In the genomic region with DNA sequence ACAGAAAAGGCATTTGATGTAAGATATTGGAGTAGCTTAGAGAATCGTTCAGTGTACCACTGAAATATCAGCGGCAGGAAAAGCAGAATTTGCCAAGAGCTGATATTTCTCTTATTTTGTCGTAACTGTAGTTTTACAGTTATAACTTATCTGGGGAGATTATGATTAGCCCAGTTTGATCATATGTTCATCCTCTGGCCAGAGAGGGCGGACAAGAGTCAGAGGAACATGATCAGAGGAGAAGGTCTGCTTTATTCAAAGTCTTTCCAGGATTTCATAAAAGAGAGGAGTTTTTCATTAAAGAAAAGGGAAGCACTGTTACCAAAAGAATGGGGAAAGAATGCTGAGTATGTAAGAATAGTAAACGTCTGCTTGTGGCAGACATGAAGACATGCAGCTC, we compare ENCODE assay signal across 1 cellular context.
TF ChIP-seq lines count a peak whose summit lies in the region.

No MANE protein-coding gene starts in this region.

TF ChIP-seq in GM23338, 12 proteins besides CTCF, POLR2A, EP300 and RAD21 (continued from another document):
- TF ChIP-seq, protein P1, sequence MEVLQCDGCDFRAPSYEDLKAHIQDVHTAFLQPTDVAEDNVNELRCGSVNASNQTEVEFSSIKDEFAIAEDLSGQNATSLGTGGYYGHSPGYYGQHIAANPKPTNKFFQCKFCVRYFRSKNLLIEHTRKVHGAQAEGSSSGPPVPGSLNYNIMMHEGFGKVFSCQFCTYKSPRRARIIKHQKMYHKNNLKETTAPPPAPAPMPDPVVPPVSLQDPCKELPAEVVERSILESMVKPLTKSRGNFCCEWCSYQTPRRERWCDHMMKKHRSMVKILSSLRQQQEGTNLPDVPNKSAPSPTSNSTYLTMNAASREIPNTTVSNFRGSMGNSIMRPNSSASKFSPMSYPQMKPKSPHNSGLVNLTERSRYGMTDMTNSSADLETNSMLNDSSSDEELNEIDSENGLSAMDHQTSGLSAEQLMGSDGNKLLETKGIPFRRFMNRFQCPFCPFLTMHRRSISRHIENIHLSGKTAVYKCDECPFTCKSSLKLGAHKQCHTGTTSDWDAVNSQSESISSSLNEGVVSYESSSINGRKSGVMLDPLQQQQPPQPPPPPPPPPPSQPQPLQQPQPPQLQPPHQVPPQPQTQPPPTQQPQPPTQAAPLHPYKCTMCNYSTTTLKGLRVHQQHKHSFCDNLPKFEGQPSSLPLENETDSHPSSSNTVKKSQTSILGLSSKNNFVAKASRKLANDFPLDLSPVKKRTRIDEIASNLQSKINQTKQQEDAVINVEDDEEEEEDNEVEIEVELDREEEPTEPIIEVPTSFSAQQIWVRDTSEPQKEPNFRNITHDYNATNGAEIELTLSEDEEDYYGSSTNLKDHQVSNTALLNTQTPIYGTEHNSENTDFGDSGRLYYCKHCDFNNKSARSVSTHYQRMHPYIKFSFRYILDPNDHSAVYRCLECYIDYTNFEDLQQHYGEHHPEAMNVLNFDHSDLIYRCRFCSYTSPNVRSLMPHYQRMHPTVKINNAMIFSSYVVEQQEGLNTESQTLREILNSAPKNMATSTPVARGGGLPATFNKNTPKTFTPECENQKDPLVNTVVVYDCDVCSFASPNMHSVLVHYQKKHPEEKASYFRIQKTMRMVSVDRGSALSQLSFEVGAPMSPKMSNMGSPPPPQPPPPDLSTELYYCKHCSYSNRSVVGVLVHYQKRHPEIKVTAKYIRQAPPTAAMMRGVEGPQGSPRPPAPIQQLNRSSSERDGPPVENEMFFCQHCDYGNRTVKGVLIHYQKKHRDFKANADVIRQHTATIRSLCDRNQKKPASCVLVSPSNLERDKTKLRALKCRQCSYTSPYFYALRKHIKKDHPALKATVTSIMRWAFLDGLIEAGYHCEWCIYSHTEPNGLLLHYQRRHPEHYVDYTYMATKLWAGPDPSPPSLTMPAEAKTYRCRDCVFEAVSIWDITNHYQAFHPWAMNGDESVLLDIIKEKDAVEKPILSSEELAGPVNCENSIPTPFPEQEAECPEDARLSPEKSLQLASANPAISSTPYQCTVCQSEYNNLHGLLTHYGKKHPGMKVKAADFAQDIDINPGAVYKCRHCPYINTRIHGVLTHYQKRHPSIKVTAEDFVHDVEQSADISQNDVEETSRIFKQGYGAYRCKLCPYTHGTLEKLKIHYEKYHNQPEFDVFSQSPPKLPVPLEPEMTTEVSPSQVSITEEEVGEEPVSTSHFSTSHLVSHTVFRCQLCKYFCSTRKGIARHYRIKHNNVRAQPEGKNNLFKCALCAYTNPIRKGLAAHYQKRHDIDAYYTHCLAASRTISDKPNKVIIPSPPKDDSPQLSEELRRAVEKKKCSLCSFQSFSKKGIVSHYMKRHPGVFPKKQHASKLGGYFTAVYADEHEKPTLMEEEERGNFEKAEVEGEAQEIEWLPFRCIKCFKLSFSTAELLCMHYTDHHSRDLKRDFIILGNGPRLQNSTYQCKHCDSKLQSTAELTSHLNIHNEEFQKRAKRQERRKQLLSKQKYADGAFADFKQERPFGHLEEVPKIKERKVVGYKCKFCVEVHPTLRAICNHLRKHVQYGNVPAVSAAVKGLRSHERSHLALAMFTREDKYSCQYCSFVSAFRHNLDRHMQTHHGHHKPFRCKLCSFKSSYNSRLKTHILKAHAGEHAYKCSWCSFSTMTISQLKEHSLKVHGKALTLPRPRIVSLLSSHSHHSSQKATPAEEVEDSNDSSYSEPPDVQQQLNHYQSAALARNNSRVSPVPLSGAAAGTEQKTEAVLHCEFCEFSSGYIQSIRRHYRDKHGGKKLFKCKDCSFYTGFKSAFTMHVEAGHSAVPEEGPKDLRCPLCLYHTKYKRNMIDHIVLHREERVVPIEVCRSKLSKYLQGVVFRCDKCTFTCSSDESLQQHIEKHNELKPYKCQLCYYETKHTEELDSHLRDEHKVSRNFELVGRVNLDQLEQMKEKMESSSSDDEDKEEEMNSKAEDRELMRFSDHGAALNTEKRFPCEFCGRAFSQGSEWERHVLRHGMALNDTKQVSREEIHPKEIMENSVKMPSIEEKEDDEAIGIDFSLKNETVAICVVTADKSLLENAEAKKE (CRISPR knock-in tag; IDR thresholded peaks at IDR 0.05): no peak
- TF ChIP-seq STAT1 (IDR thresholded peaks at IDR 0.05; ENCODE audit: unreplicated experiment): no peak
- TF ChIP-seq ZNF114 (CRISPR knock-in tag; IDR thresholded peaks at IDR 0.05): no peak
- TF ChIP-seq, protein P2, sequence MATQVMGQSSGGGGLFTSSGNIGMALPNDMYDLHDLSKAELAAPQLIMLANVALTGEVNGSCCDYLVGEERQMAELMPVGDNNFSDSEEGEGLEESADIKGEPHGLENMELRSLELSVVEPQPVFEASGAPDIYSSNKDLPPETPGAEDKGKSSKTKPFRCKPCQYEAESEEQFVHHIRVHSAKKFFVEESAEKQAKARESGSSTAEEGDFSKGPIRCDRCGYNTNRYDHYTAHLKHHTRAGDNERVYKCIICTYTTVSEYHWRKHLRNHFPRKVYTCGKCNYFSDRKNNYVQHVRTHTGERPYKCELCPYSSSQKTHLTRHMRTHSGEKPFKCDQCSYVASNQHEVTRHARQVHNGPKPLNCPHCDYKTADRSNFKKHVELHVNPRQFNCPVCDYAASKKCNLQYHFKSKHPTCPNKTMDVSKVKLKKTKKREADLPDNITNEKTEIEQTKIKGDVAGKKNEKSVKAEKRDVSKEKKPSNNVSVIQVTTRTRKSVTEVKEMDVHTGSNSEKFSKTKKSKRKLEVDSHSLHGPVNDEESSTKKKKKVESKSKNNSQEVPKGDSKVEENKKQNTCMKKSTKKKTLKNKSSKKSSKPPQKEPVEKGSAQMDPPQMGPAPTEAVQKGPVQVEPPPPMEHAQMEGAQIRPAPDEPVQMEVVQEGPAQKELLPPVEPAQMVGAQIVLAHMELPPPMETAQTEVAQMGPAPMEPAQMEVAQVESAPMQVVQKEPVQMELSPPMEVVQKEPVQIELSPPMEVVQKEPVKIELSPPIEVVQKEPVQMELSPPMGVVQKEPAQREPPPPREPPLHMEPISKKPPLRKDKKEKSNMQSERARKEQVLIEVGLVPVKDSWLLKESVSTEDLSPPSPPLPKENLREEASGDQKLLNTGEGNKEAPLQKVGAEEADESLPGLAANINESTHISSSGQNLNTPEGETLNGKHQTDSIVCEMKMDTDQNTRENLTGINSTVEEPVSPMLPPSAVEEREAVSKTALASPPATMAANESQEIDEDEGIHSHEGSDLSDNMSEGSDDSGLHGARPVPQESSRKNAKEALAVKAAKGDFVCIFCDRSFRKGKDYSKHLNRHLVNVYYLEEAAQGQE (IDR thresholded peaks at IDR 0.05; ENCODE audit: unreplicated experiment): no peak
TF ChIP-seq in GM23338: peak in this region for 0.
